Comparison of ENCODE assay signal across 23 cellular contexts in the genomic region with DNA sequence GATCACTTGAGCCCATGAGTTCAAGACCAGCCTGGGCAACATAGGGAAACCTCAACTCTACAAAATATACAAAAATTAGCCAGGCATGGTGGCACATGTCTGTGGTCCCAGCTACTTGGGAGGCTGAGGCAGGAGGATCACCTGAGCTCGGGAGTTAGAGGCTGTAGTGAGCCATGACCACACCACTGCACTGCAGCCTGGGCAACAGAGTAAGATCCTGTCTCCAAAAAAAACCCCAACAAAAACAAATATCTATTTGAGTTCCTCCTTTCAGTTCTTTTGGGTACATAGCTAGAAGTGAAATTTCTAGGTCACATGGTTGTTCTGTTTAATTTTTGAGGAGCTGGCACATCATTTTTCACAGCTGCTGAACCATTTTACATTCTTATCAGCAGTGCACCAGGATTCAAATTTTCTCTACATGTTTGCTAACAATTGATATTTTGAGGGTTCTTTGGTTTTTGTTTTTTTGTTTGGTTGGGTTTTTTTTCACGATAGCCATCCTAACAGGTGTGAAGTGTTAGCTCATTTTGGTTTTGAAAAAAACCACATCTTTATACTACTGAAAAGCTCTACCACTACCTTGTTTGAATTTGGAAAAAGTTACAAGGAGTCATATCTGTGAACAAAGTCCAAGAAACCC.
DNase-seq lines count a peak whose midpoint lies in the region; ATAC-seq and TF ChIP-seq lines count a peak whose summit lies in the region.
"Had no signal": no experiment of that assay in that cellular context is flagged by ENCODE, and none has a peak within 500 bp of the region (broad histone marks: within the 10 kb centered on the region; RNA-seq: fewer than 3 reads in every experiment).

No MANE protein-coding gene starts in this region.

- no peak for TF ChIP-seq POLR2A in adrenal gland (IDR thresholded peaks at IDR 0.05)

- DNase-seq in effector memory CD8-positive, alpha-beta T cell: no peak
- DNase-seq in brain microvascular endothelial cell (no peak), adrenal gland (no peak), SKM-1 (lab: John Stamatoyannopoulos, UW; ENCODE audit: unreplicated experiment) (no peak)
- DNase-seq: activated B cell treated with CpG ODN at 0.5 μM for 24 hours; activated CD8-positive, alpha-beta T cell treated with anti-CD3 and anti-CD28 coated beads, Interleukin-2, amount 10 ng/mL, durations not matched to agents 7 days and 5 days; CD8-positive, alpha-beta memory T cell; DMS79; H7; NCI-H1436 treated with DMSO at 0.1 percent for 48 hours; NCI-H526 treated with DMSO at 0.1 percent for 48 hours; PC-3; stimulated activated CD4-positive, alpha-beta T cell treated with anti-CD3 and anti-CD28 coated beads, Interleukin-4, amount 100 ng/mL, for 24 hours had no signal

- H3K36me3 ChIP-seq in brain microvascular endothelial cell (replicated peaks) (no peaks in the 10 kb centered on the region), adrenal gland (replicated peaks in 1 of 2) (no peaks in the 10 kb centered on the region)

- peaks cover 4 to 5% of the 10 kb centered on the region in 2 donors for H3K4me1 Mint-ChIP-seq in effector memory CD8-positive, alpha-beta T cell (ENCODE audit: low read depth in 2 of 2)
- H3K4me1 Mint-ChIP-seq: activated B cell treated with CpG ODN at 0.5 μM for 24 hours had no signal

- H3K4me1 ChIP-seq in adrenal gland (replicated peaks in 1 of 2): no peaks in the 10 kb centered on the region

- no peaks in the 10 kb centered on the region for H3K9me3 ChIP-seq in adrenal gland (replicated peaks in 1 of 3)

- no peaks in the 10 kb centered on the region for H3K9me3 Mint-ChIP-seq in effector memory CD8-positive, alpha-beta T cell
- H3K9me3 Mint-ChIP-seq: activated B cell treated with CpG ODN at 0.5 μM for 24 hours; CD8-positive, alpha-beta memory T cell; mesothelial cell of epicardium; nephron; T-helper 2 cell treated with Interferon-gamma antibody and Interleukin-4, amounts not matched to agents 5 μg/mL and 100 μg/mL, for 36 hours; type B pancreatic cell had no signal

- intact Hi-C loops in adrenal gland (cut with DNase I): no loop called here

- ATAC-seq in GM19025 (IDR thresholded peaks at IDR 0.05; ENCODE audit: low read depth, unreplicated experiment) (peak; percentile 61), GM21528 (IDR thresholded peaks at IDR 0.05; ENCODE audit: low FRiP score, unreplicated experiment) (peak; percentile 55), HG02973 (IDR thresholded peaks at IDR 0.05; ENCODE audit: unreplicated experiment) (peak; percentile 46)
- ATAC-seq in effector memory CD8-positive, alpha-beta T cell (replicated peaks): peak; percentile 62
- ATAC-seq: activated CD8-positive, alpha-beta T cell treated with anti-CD3 and anti-CD28 coated beads, Interleukin-2, amount 10 ng/mL, durations not matched to agents 7 days and 5 days; PC-3 had no signal

- 74 to 96% (median 93%) methylated on average over 2 of the region's 2 CpGs for WGBS in adrenal gland, 4 donors

- H3K27ac ChIP-seq in brain microvascular endothelial cell (no peak overlapping the region), adrenal gland (no peak overlapping the region)

- H3K27me3 ChIP-seq in brain microvascular endothelial cell (replicated peaks) (no peaks in the 10 kb centered on the region), adrenal gland (no peaks in the 10 kb centered on the region)

- in situ Hi-C loops in brain microvascular endothelial cell (cut with HindIII; ENCODE audit: low pct_ligation_motif_present, low sequenced_read_pairs): no loop called here

- H3K27me3 Mint-ChIP-seq in effector memory CD8-positive, alpha-beta T cell: peaks cover 4 to 10% of the 10 kb centered on the region in 2 donors
- H3K27me3 Mint-ChIP-seq: activated B cell treated with CpG ODN at 0.5 μM for 24 hours; activated naive CD8-positive, alpha-beta T cell; progenitor cell of endocrine pancreas; type B pancreatic cell had no signal

- H3K36me3 Mint-ChIP-seq in effector memory CD8-positive, alpha-beta T cell (ENCODE audit: insufficient read depth): no peaks in the 10 kb centered on the region
- H3K36me3 Mint-ChIP-seq: mesothelial cell of epicardium, type B pancreatic cell had no signal

- H3K27ac Mint-ChIP-seq in effector memory CD8-positive, alpha-beta T cell: no peak overlapping the region
- H3K27ac Mint-ChIP-seq: activated B cell treated with CpG ODN at 0.5 μM for 24 hours; activated CD8-positive, alpha-beta T cell treated with anti-CD3 and anti-CD28 coated beads, Interleukin-2, amount 10 ng/mL, durations not matched to agents 7 days and 5 days; activated naive CD8-positive, alpha-beta T cell; mesothelial cell of epicardium; nephron; progenitor cell of endocrine pancreas; T-helper 2 cell treated with Interferon-gamma antibody and Interleukin-4, amounts not matched to agents 5 μg/mL and 100 μg/mL, for 36 hours; type B pancreatic cell had no signal

- H3K4me3 ChIP-seq in brain microvascular endothelial cell (ENCODE audit: low read depth, low read length) (no peak overlapping the region), adrenal gland (no peak overlapping the region)
- H3K4me3 ChIP-seq: smooth muscle cell had no signal

- TF ChIP-seq CTCF in brain microvascular endothelial cell (IDR thresholded peaks at IDR 0.05; ENCODE audit: low read depth, low read length, missing control alignments) (no peak), adrenal gland (IDR thresholded peaks at IDR 0.05) (no peak)

- no peak overlapping the region for H3K4me3 Mint-ChIP-seq in effector memory CD8-positive, alpha-beta T cell
- H3K4me3 Mint-ChIP-seq: activated B cell treated with CpG ODN at 0.5 μM for 24 hours; activated CD8-positive, alpha-beta T cell treated with anti-CD3 and anti-CD28 coated beads, Interleukin-2, amount 10 ng/mL, durations not matched to agents 7 days and 5 days; activated naive CD8-positive, alpha-beta T cell; CD8-positive, alpha-beta memory T cell; mesothelial cell of epicardium; nephron; T-helper 2 cell treated with Interferon-gamma antibody and Interleukin-4, amounts not matched to agents 5 μg/mL and 100 μg/mL, for 36 hours; type B pancreatic cell had no signal
